1 cellular context compared by ENCODE assay signal in the genomic region with DNA sequence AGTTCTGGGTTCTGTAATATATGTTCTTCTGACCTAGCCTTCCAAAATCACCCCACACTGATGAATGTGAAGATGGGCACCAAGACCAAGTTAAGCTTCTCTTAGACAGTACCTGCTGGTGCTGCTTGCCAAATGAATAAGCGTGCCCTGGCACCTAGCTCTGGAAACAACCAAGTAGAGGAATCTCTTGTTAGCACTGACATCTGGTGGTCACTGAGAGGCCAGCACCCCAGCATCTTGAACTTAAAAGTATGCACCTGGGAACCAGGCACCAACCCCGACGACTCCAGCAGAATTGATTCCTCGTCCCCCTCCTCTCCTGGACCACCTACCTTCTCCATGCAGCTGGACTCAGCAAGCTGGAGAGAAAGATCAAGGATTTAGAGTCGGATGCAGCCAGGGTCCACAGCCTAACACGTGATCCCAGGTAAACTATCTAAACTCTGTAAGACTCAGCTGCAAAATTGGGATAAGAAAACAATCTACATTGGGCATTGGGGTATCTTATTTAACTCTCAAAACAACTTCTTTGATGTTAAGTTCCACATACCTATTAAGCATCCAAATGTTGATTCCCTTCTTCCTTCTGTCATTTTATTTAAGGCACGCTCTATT.
TF ChIP-seq lines count a peak whose summit lies in the region.

No MANE protein-coding gene starts in this region.

TF ChIP-seq in Ishikawa, 13 proteins besides CTCF, POLR2A, EP300 and RAD21 (continued from another document):
- TF ChIP-seq, protein P1, sequence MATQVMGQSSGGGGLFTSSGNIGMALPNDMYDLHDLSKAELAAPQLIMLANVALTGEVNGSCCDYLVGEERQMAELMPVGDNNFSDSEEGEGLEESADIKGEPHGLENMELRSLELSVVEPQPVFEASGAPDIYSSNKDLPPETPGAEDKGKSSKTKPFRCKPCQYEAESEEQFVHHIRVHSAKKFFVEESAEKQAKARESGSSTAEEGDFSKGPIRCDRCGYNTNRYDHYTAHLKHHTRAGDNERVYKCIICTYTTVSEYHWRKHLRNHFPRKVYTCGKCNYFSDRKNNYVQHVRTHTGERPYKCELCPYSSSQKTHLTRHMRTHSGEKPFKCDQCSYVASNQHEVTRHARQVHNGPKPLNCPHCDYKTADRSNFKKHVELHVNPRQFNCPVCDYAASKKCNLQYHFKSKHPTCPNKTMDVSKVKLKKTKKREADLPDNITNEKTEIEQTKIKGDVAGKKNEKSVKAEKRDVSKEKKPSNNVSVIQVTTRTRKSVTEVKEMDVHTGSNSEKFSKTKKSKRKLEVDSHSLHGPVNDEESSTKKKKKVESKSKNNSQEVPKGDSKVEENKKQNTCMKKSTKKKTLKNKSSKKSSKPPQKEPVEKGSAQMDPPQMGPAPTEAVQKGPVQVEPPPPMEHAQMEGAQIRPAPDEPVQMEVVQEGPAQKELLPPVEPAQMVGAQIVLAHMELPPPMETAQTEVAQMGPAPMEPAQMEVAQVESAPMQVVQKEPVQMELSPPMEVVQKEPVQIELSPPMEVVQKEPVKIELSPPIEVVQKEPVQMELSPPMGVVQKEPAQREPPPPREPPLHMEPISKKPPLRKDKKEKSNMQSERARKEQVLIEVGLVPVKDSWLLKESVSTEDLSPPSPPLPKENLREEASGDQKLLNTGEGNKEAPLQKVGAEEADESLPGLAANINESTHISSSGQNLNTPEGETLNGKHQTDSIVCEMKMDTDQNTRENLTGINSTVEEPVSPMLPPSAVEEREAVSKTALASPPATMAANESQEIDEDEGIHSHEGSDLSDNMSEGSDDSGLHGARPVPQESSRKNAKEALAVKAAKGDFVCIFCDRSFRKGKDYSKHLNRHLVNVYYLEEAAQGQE (IDR thresholded peaks at IDR 0.05; ENCODE audit: low read depth), result no peak
- no peak for TF ChIP-seq TEAD4 (IDR thresholded peaks at IDR 0.05)
